In genomic region chr4:174973336-174973735, GRCh38 we compare ENCODE assay signal across 20 cellular contexts.
"Had no signal": no experiment of that assay in that cellular context is flagged by ENCODE, and none has a peak within 500 bp of the region (broad histone marks: within the 10 kb centered on the region; RNA-seq: fewer than 3 reads in every experiment).

No MANE protein-coding gene starts in this region.

- ATAC-seq: effector memory CD8-positive, alpha-beta T cell; esophagus mucosa; foreskin keratinocyte; gastrocnemius medialis; gastroesophageal sphincter; heart left ventricle; heart right ventricle had no signal

- DNase-seq: colonic mucosa; cortex of kidney; dermis blood vessel endothelial cell; dorsolateral prefrontal cortex; effector CD4-positive, alpha-beta T cell; effector CD8-positive, alpha-beta T cell; effector memory CD4-positive, alpha-beta T cell; effector memory CD8-positive, alpha-beta T cell; endodermal cell; erythroblast; esophagus squamous epithelium; foreskin fibroblast; foreskin keratinocyte; foreskin melanocyte; gastrocnemius medialis; glutamatergic neuron; heart left ventricle; heart right ventricle had no signal
